In the genomic region with DNA sequence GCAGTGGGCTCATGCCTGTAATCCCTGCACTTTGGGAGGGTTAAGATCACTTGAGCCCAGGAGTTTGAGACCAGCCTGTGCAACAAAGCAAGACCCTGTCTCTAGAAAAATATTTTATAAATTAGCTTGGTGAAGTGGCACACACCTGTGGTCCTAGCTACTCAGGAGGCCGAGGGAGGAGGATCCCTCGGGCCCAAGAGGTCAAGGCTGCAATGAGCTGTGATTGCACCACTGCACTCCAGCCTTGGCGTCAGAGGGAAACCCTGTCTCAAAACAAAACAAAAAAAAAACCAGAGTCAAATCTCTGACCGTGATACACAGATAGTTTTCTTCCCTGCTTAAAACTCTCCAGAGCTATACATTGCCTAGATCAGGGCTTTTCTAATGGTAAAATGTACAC, we compare ENCODE assay signal across 17 cellular contexts. TPM values are rescaled to one million over a fixed set of nuclear protein-coding genes. Genes with fewer than 3 reads are reported as not detected.
DNase-seq lines count a peak whose midpoint lies in the region; ATAC-seq and TF ChIP-seq lines count a peak whose summit lies in the region.
"Had no signal": no experiment of that assay in that cellular context is flagged by ENCODE, and none has a peak within 500 bp of the region (broad histone marks: within the 10 kb centered on the region; RNA-seq: fewer than 3 reads in every experiment).

No MANE protein-coding gene starts in this region.

- H3K9me3 Mint-ChIP-seq in natural killer cell treated with Interleukin-12 subunit alpha and Interleukin-12 subunit beta and Interleukin-15 and Interleukin-18, amount 100 ng/mL, for 72 hours, result no peaks in the 10 kb centered on the region
- no peaks in the 10 kb centered on the region for H3K9me3 Mint-ChIP-seq in natural killer cell
- H3K9me3 Mint-ChIP-seq in activated CD4-positive, alpha-beta memory T cell treated with anti-CD3 and anti-CD28 coated beads for 36 hours, result no peaks in the 10 kb centered on the region

- peak overlapping the region in 1 of 2 donors; percentile 28 for H3K27ac Mint-ChIP-seq in natural killer cell treated with Interleukin-12 subunit alpha and Interleukin-12 subunit beta and Interleukin-15 and Interleukin-18, amount 100 ng/mL, for 72 hours
- H3K27ac Mint-ChIP-seq in natural killer cell, result no peak overlapping the region
- H3K27ac Mint-ChIP-seq in activated CD4-positive, alpha-beta memory T cell treated with anti-CD3 and anti-CD28 coated beads for 36 hours, result peak overlapping the region; percentile 45
- H3K27ac Mint-ChIP-seq: type B pancreatic cell had no signal

- intact Hi-C loops in natural killer cell (cut with micrococcal nuclease), result no loop called here
- intact Hi-C loops in activated CD4-positive, alpha-beta memory T cell treated with anti-CD3 and anti-CD28 coated beads for 36 hours (cut with micrococcal nuclease), result loop anchor here (2.0 to 5.0 kb wide), 2 partner anchors 16 to 40 kb away; no protein-coding TSS in a partner anchor
- intact Hi-C loops in right lobe of liver (cut with DNase I), result no loop called here
- intact Hi-C loops in vagina (cut with DNase I), result no loop called here
- intact Hi-C loops in sigmoid colon (cut with DNase I), result no loop called here

- no peak overlapping the region for H3K4me3 ChIP-seq in right lobe of liver
- H3K4me3 ChIP-seq in vagina, result no peak overlapping the region
- no peak overlapping the region for H3K4me3 ChIP-seq in sigmoid colon
- H3K4me3 ChIP-seq: ascending aorta had no signal

- no peak for TF ChIP-seq EP300 in sigmoid colon (IDR thresholded peaks at IDR 0.05)

- H3K27me3 Mint-ChIP-seq in natural killer cell treated with Interleukin-12 subunit alpha and Interleukin-12 subunit beta and Interleukin-15 and Interleukin-18, amount 100 ng/mL, for 72 hours, result peaks cover 0 to 30% of the 10 kb centered on the region in 2 donors
- H3K27me3 Mint-ChIP-seq in natural killer cell (ENCODE audit: low read depth in 2 of 2), result peaks cover 2 to 50% of the 10 kb centered on the region in 2 donors
- no peaks in the 10 kb centered on the region for H3K27me3 Mint-ChIP-seq in activated CD4-positive, alpha-beta memory T cell treated with anti-CD3 and anti-CD28 coated beads for 36 hours
- H3K27me3 Mint-ChIP-seq: activated CD4-positive, alpha-beta T cell treated with anti-CD3 and anti-CD28 coated beads for 36 hours; type B pancreatic cell had no signal

- 22% methylated on average over 4 of the region's 4 CpGs for WGBS in right lobe of liver (ENCODE audit: insufficient coverage, low coverage, low lambda C conversion rate, missing lambda C conversion rate)
- WGBS in sigmoid colon, 2 donors, result 77 to 83% methylated on average over 4 of the region's 4 CpGs

- H3K4me1 Mint-ChIP-seq in natural killer cell treated with Interleukin-12 subunit alpha and Interleukin-12 subunit beta and Interleukin-15 and Interleukin-18, amount 100 ng/mL, for 72 hours (ENCODE audit: low read depth in 2 of 2), result peaks cover 8 to 14% of the 10 kb centered on the region in 2 donors
- H3K4me1 Mint-ChIP-seq in natural killer cell, result no peaks in the 10 kb centered on the region
- peaks cover 37% of the 10 kb centered on the region for H3K4me1 Mint-ChIP-seq in activated CD4-positive, alpha-beta memory T cell treated with anti-CD3 and anti-CD28 coated beads for 36 hours (ENCODE audit: low read depth)

- H3K36me3 Mint-ChIP-seq in natural killer cell treated with Interleukin-12 subunit alpha and Interleukin-12 subunit beta and Interleukin-15 and Interleukin-18, amount 100 ng/mL, for 72 hours, result no peaks in the 10 kb centered on the region
- no peaks in the 10 kb centered on the region for H3K36me3 Mint-ChIP-seq in natural killer cell
- peaks cover 18% of the 10 kb centered on the region for H3K36me3 Mint-ChIP-seq in activated CD4-positive, alpha-beta memory T cell treated with anti-CD3 and anti-CD28 coated beads for 36 hours
- H3K36me3 Mint-ChIP-seq: type B pancreatic cell had no signal

- POLR2A ChIA-PET in activated CD4-positive, alpha-beta memory T cell treated with anti-CD3 and anti-CD28 coated beads for 36 hours (lab: Charles Lee), result interaction anchor here (1.0 to 1.1 kb wide), 2 partner anchors 10 to 54 kb away, joined by 3 read pairs; no protein-coding TSS in a partner anchor

- TF ChIP-seq CTCF in natural killer cell (IDR thresholded peaks at IDR 0.05) (no peak), right lobe of liver (IDR thresholded peaks at IDR 0.05) (no peak), vagina (IDR thresholded peaks at IDR 0.05) (no peak), sigmoid colon (IDR thresholded peaks at IDR 0.05) (no peak)

- no peak for DNase-seq in natural killer cell treated with Interleukin-12 subunit alpha and Interleukin-12 subunit beta and Interleukin-15 and Interleukin-18, amount 100 ng/mL, for 72 hours (ENCODE audit: low spot score)
- DNase-seq in natural killer cell (no peak), right lobe of liver (no peak), vagina (ENCODE audit: extremely low spot score in 2 of 2) (no peak), NCI-H524 treated with DMSO at 0.1 percent for 48 hours (lab: John Stamatoyannopoulos, UW) (no peak), ecto neural progenitor cell (ENCODE audit: low spot score) (no peak), sigmoid colon (no peak)
- no peak for DNase-seq in activated CD4-positive, alpha-beta memory T cell treated with anti-CD3 and anti-CD28 coated beads for 36 hours
- DNase-seq: cortex of kidney, DMS 273 treated with DMSO at 0.1 percent for 48 hours, hippocampal formation, left colon, NCI-H82 had no signal

- ATAC-seq in natural killer cell treated with Interleukin-12 subunit alpha and Interleukin-12 subunit beta and Interleukin-15 and Interleukin-18, amount 100 ng/mL, for 72 hours, result no peak
- ATAC-seq in natural killer cell (no peak), right lobe of liver (peak in 3 of 4 donors; percentile 2 to 30 (median 5))
- ATAC-seq: left colon had no signal

- peak overlapping the region; percentile 27 for H3K4me3 Mint-ChIP-seq in natural killer cell treated with Interleukin-12 subunit alpha and Interleukin-12 subunit beta and Interleukin-15 and Interleukin-18, amount 100 ng/mL, for 72 hours
- no peak overlapping the region for H3K4me3 Mint-ChIP-seq in natural killer cell
- H3K4me3 Mint-ChIP-seq in activated CD4-positive, alpha-beta memory T cell treated with anti-CD3 and anti-CD28 coated beads for 36 hours, result no peak overlapping the region
- H3K4me3 Mint-ChIP-seq: activated CD4-positive, alpha-beta T cell treated with anti-CD3 and anti-CD28 coated beads for 36 hours; nephron; type B pancreatic cell had no signal

- H3K9me3 ChIP-seq in right lobe of liver (no peaks in the 10 kb centered on the region), vagina (no peaks in the 10 kb centered on the region), sigmoid colon (no peaks in the 10 kb centered on the region)
- H3K9me3 ChIP-seq: ascending aorta had no signal

- CTCF ChIA-PET in activated CD4-positive, alpha-beta memory T cell treated with anti-CD3 and anti-CD28 coated beads for 36 hours (lab: Charles Lee), result no interaction called here

- H3K27me3 ChIP-seq in right lobe of liver, result no peaks in the 10 kb centered on the region
- no peaks in the 10 kb centered on the region for H3K27me3 ChIP-seq in vagina
- no peaks in the 10 kb centered on the region for H3K27me3 ChIP-seq in sigmoid colon
- H3K27me3 ChIP-seq: ascending aorta had no signal

- peaks cover 0 to 39% (median 6%) of the 10 kb centered on the region in 4 donors for H3K4me1 ChIP-seq in right lobe of liver
- no peaks in the 10 kb centered on the region for H3K4me1 ChIP-seq in vagina
- H3K4me1 ChIP-seq in sigmoid colon, result no peaks in the 10 kb centered on the region

- H3K36me3 ChIP-seq in right lobe of liver, result no peaks in the 10 kb centered on the region
- H3K36me3 ChIP-seq in vagina, result no peaks in the 10 kb centered on the region
- H3K36me3 ChIP-seq in sigmoid colon, result no peaks in the 10 kb centered on the region
- H3K36me3 ChIP-seq: ascending aorta had no signal

- H3K27ac ChIP-seq in right lobe of liver, result peak overlapping the region; percentile 28 to 65 (median 51)
- H3K27ac ChIP-seq in vagina, result peak overlapping the region; percentile 37
- peak overlapping the region in 2 of 4 donors; percentile 34 to 55 for H3K27ac ChIP-seq in sigmoid colon
- H3K27ac ChIP-seq: ascending aorta had no signal

- TF ChIP-seq POLR2A in right lobe of liver (IDR thresholded peaks at IDR 0.05), result no peak
- no peak for TF ChIP-seq POLR2A in vagina (IDR thresholded peaks at IDR 0.05)
- no peak for TF ChIP-seq POLR2A in sigmoid colon (IDR thresholded peaks at IDR 0.05)

RNA-seq across cellular contexts. Expression of gene CHST7, which starts 53.5 kb away (rescaled TPM):
- 1 to 10 TPM; 2.0 to 2.9 TPM for total RNA-seq in natural killer cell treated with Interleukin-12 subunit alpha and Interleukin-12 subunit beta and Interleukin-15 and Interleukin-18, amount 100 ng/mL, for 72 hours
- total RNA-seq in natural killer cell, result 10 to 100 TPM in 2 of 3 donors, 1 to 10 TPM in 1; 8.7 to 15.9 (median 11.8) TPM
- 1 to 10 TPM; 5.1 to 6.1 TPM for total RNA-seq in activated CD4-positive, alpha-beta memory T cell treated with anti-CD3 and anti-CD28 coated beads for 36 hours
- total RNA-seq in right lobe of liver, result 1 to 10 TPM; 4.8 to 7.1 (median 5.7) TPM
- total RNA-seq in vagina, result 20.6 TPM
- 10 to 100 TPM in 2 of 4 donors, 1 to 10 TPM in 2; 6.6 to 15.8 (median 9.4) TPM for total RNA-seq in sigmoid colon
- 1 to 10 TPM; 1.2 to 2.1 (median 1.9) TPM for polyA plus RNA-seq in sigmoid colon

Comparison
In these comparisons a context has a peak if more than half of its experiments do, and no peak if none do; other contexts are left out.
1. ATAC-seq: peak in right lobe of liver (3 of 4); none in natural killer cell treated with Interleukin-12 subunit alpha and Interleukin-12 subunit beta and Interleukin-15 and Interleukin-18, amount 100 ng/mL, for 72 hours (0 of 2) and natural killer cell (0 of 3).